Comparison of ENCODE assay signal across 10 cellular contexts in the genomic region with DNA sequence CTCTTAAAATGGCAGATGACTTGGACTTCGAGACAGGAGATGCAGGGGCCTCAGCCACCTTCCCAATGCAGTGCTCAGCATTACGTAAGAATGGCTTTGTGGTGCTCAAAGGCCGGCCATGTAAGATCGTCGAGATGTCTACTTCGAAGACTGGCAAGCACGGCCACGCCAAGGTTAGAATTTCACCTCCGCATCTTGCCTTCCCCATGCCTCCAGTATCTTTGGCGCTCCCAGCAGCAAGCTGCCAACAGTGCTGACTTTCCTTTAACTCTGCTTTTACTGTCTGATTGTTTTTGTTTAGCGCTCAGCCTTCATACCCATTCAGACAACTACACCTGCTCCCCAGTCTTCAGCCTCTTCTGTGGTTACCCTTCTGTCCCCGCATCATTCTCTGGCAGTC. TPM values are rescaled to one million over a fixed set of nuclear protein-coding genes. Genes with fewer than 3 reads are reported as not detected.
DNase-seq lines count a peak whose midpoint lies in the region; ATAC-seq and TF ChIP-seq lines count a peak whose summit lies in the region.
"Had no signal": no experiment of that assay in that cellular context is flagged by ENCODE, and none has a peak within 500 bp of the region (broad histone marks: within the 10 kb centered on the region; RNA-seq: fewer than 3 reads in every experiment).

No MANE protein-coding gene starts in this region.

- H3K27me3 ChIP-seq in BLaER1: no peaks in the 10 kb centered on the region
- no peaks in the 10 kb centered on the region for H3K27me3 ChIP-seq in KMS-11 (ENCODE audit: insufficient read depth, low read depth)
- H3K27me3 ChIP-seq in mammary epithelial cell (ENCODE audit: insufficient read depth, low read length): no peaks in the 10 kb centered on the region
- H3K27me3 ChIP-seq: thyroid gland had no signal

- peaks cover 31 to 65% (median 60%) of the 10 kb centered on the region in 4 donors for H3K4me1 Mint-ChIP-seq in naive thymus-derived CD8-positive, alpha-beta T cell

- CTCF ChIA-PET in mammary epithelial cell (lab: Charles Lee; ENCODE audit: low non-redundant PET): no interaction called here

- dilution Hi-C loops in mammary epithelial cell (cut with HindIII; ENCODE audit: low sequenced_read_pairs): no loop called here

- peaks cover 58% of the 10 kb centered on the region for H3K4me1 ChIP-seq in BLaER1
- H3K4me1 ChIP-seq in KMS-11 (ENCODE audit: low read depth, poor library complexity, severe bottlenecking): peaks cover 11% of the 10 kb centered on the region
- peaks cover 37% of the 10 kb centered on the region for H3K4me1 ChIP-seq in mammary epithelial cell (ENCODE audit: insufficient read depth, low read length)

- H3K27me3 Mint-ChIP-seq in naive thymus-derived CD8-positive, alpha-beta T cell: peaks cover 0 to 4% (median 0%) of the 10 kb centered on the region in 5 donors

- H2AFZ ChIP-seq in KMS-11 (ENCODE audit: low read depth) (no peak overlapping the region), mammary epithelial cell (ENCODE audit: low read depth, low read length) (no peak overlapping the region)

- DNase-seq in mammary epithelial cell (no peak), posterior cingulate gyrus (no peak), superior temporal gyrus (ENCODE audit: extremely low spot score) (no peak), KBM-7 (no peak)
- no peak for DNase-seq in naive thymus-derived CD8-positive, alpha-beta T cell
- DNase-seq: midbrain, thyroid gland had no signal

- POLR2A ChIA-PET in naive thymus-derived CD8-positive, alpha-beta T cell (lab: Charles Lee): interaction anchor here (0.6 to 14.2 kb wide), 14 partner anchors 8 to 263 kb away, joined by 3 to 168 read pairs (median 4); partner anchors contain the start of genes ACAP1, NEURL4, SLC2A4 and TMEM102

- peaks cover 66% of the 10 kb centered on the region for H4K20me1 ChIP-seq in BLaER1
- H4K20me1 ChIP-seq in KMS-11 (ENCODE audit: insufficient read depth): no peaks in the 10 kb centered on the region
- H4K20me1 ChIP-seq in mammary epithelial cell (ENCODE audit: insufficient read depth, low read length): peaks cover 12% of the 10 kb centered on the region

- 96% methylated on average over 11 of the region's 12 CpGs for WGBS in mammary epithelial cell (ENCODE audit: low coverage, missing lambda C conversion rate)

- H3K4me2 ChIP-seq in BLaER1: peak overlapping the region; percentile 89
- H3K4me2 ChIP-seq in KMS-11: peak overlapping the region; percentile 33
- peak overlapping the region; percentile 80 for H3K4me2 ChIP-seq in mammary epithelial cell (ENCODE audit: insufficient read depth, low read depth, low read length)

- intact Hi-C loops in mammary epithelial cell (cut with micrococcal nuclease) (loop anchor here (2.0 kb wide), 1 partner anchor 377 kb away; the partner anchor contains the start of gene TP53), posterior cingulate gyrus (cut with DNase I) (no loop called here)

- no TSS peak for BruUV-seq in mammary epithelial cell (replicated peaks; lab: Mats Ljungman, UMichigan)

- H3K4me3 ChIP-seq in BLaER1 (peak overlapping the region; percentile 85), KMS-11 (IDR thresholded peaks at IDR 0.05; ENCODE audit: insufficient read depth, low read depth, low read length) (no peak overlapping the region), mammary epithelial cell (replicated peaks in 1 of 3; ENCODE audit: insufficient read depth in 1 of 3, low read depth in 2 of 3, low read length in 3 of 3) (peak overlapping the region in 2 of 3 experiments; percentile 79 to 80)

- peaks cover 16% of the 10 kb centered on the region; the same call in 1 of the 2 replicates for H3K79me2 ChIP-seq in KMS-11 (ENCODE audit: insufficient read depth, low read depth)
- peaks cover 71% of the 10 kb centered on the region for H3K79me2 ChIP-seq in mammary epithelial cell (ENCODE audit: insufficient read depth, low read length)

- H3K9me3 Mint-ChIP-seq in naive thymus-derived CD8-positive, alpha-beta T cell: no peaks in the 10 kb centered on the region

- TF ChIP-seq CTCF in KMS-11 (conservative IDR thresholded peaks at IDR 0.05; ENCODE audit: low read depth, low read length) (no peak), mammary epithelial cell (conservative IDR thresholded peaks at IDR 0.05 in 1 of 2, IDR thresholded peaks at IDR 0.05 in 1 of 2; ENCODE audit: extremely low read depth in 1 of 2, insufficient read depth in 1 of 2, low read depth in 1 of 2, low read length in 2 of 2) (no peak)

- H3K4me3 Mint-ChIP-seq in naive thymus-derived CD8-positive, alpha-beta T cell: peak overlapping the region; percentile 90 to 99 (median 96)

- peak overlapping the region; percentile 95 to 100 (median 99) for H3K27ac Mint-ChIP-seq in naive thymus-derived CD8-positive, alpha-beta T cell

- in situ Hi-C loops in mammary epithelial cell (cut with MboI; ENCODE audit: low sequenced_read_pairs in 2 of 2): loop anchor here in 1 of 2 donors (10.0 kb wide), 1 partner anchor 265 kb away; the partner anchor contains the start of gene SLC16A11
- in situ Hi-C loops in KBM-7 (cut with MboI; ENCODE audit: low pct_unique_long_range_greater_than_20kb, low sequenced_read_pairs): no loop called here

- H3K9me3 ChIP-seq in BLaER1 (no peaks in the 10 kb centered on the region), mammary epithelial cell (replicated peaks; ENCODE audit: insufficient read depth, low read length) (no peaks in the 10 kb centered on the region)
- H3K9me3 ChIP-seq: thyroid gland had no signal

- ATAC-seq in naive thymus-derived CD8-positive, alpha-beta T cell: no peak
- no peak for ATAC-seq in GM18873 (IDR thresholded peaks at IDR 0.05; ENCODE audit: low FRiP score, unreplicated experiment)

- H3K36me3 ChIP-seq in BLaER1: peaks cover 50% of the 10 kb centered on the region
- no peaks in the 10 kb centered on the region for H3K36me3 ChIP-seq in KMS-11 (ENCODE audit: insufficient read depth)
- H3K36me3 ChIP-seq in mammary epithelial cell (ENCODE audit: insufficient read depth, low read length): peaks cover 34% of the 10 kb centered on the region

- H3K36me3 Mint-ChIP-seq in naive thymus-derived CD8-positive, alpha-beta T cell: peaks cover 17 to 59% (median 27%) of the 10 kb centered on the region in 3 donors

- H3K27ac ChIP-seq in BLaER1 (no peak overlapping the region), KMS-11 (no peak overlapping the region; the same call in 1 of the 2 replicates), mammary epithelial cell (ENCODE audit: insufficient read depth, low read depth, low read length) (peak overlapping the region; percentile 57)

- H3K9ac ChIP-seq in BLaER1 (0 out of 2 replicates have a peak overlapping the region, but pooled peaks have one; percentile 99), KMS-11 (no peak overlapping the region), mammary epithelial cell (ENCODE audit: insufficient read depth, low read length) (no peak overlapping the region)

RNA-seq across cellular contexts. Expression of gene EIF5A, which starts 2.2 kb away (rescaled TPM):
- 1,000 to 10,000 TPM in 1 of 2 donors, 100 to 1,000 TPM in 1; 597 to 1,021 TPM for total RNA-seq in mammary epithelial cell
- polyA plus RNA-seq in mammary epithelial cell: 1,130 TPM
- 1,457 TPM for polyA minus RNA-seq in mammary epithelial cell
- 100 to 1,000 TPM; 308 to 327 TPM for total RNA-seq in naive thymus-derived CD8-positive, alpha-beta T cell
- polyA plus RNA-seq in naive thymus-derived CD8-positive, alpha-beta T cell: 100 to 1,000 TPM; 209 to 690 (median 643) TPM

RNA-seq across cellular contexts. Expression of gene GPS2, which starts 5.5 kb away (rescaled TPM):
- total RNA-seq in mammary epithelial cell: 10 to 100 TPM; 29.7 to 40.5 TPM
- polyA plus RNA-seq in mammary epithelial cell: 62.1 TPM
- 69.4 TPM for polyA minus RNA-seq in mammary epithelial cell
- total RNA-seq in naive thymus-derived CD8-positive, alpha-beta T cell: 100 to 1,000 TPM; 146 to 147 TPM
- 100 to 1,000 TPM in 1 of 3 donors, 10 to 100 TPM in 2; 75.7 to 107 (median 98.6) TPM for polyA plus RNA-seq in naive thymus-derived CD8-positive, alpha-beta T cell

RNA-seq across cellular contexts. Expression of gene YBX2, which starts 15.2 kb away (rescaled TPM):
- total RNA-seq in mammary epithelial cell: under 1 TPM; 0.17 to 0.42 TPM
- polyA plus RNA-seq in mammary epithelial cell: 0.10 TPM
- not detected for polyA minus RNA-seq in mammary epithelial cell
- total RNA-seq in naive thymus-derived CD8-positive, alpha-beta T cell: 1 to 10 TPM in 1 of 2 experiments, under 1 TPM in 1; 0.66 to 1.2 TPM
- polyA plus RNA-seq in naive thymus-derived CD8-positive, alpha-beta T cell: not detected

RNA-seq across cellular contexts. Expression of gene NEURL4, which starts 19.5 kb away (rescaled TPM):
- 10 to 100 TPM; 12.3 to 34.1 TPM for total RNA-seq in mammary epithelial cell
- 14.2 TPM for polyA plus RNA-seq in mammary epithelial cell
- polyA minus RNA-seq in mammary epithelial cell: 17.5 TPM
- total RNA-seq in naive thymus-derived CD8-positive, alpha-beta T cell: 10 to 100 TPM; 74.7 to 82.7 TPM
- polyA plus RNA-seq in naive thymus-derived CD8-positive, alpha-beta T cell: 1 to 10 TPM in 2 of 3 donors, under 1 TPM in 1; 0.90 to 2.7 (median 1.1) TPM

RNA-seq across cellular contexts. Expression of gene ACAP1, which starts 26.7 kb away (rescaled TPM):
- total RNA-seq in mammary epithelial cell: 1 to 10 TPM; 2.0 to 4.7 TPM
- 1.2 TPM for polyA plus RNA-seq in mammary epithelial cell
- not detected for polyA minus RNA-seq in mammary epithelial cell
- 100 to 1,000 TPM; 450 to 466 TPM for total RNA-seq in naive thymus-derived CD8-positive, alpha-beta T cell
- 100 to 1,000 TPM; 246 to 295 (median 283) TPM for polyA plus RNA-seq in naive thymus-derived CD8-positive, alpha-beta T cell

Comparison
In these comparisons a context has a peak if more than half of its experiments do, and no peak if none do; other contexts are left out.
1. H3K4me2 ChIP-seq: peak in every context shown above with its lines; median percentile 89 in BLaER1; 80 in mammary epithelial cell; 33 in KMS-11.